36 cellular contexts compared by ENCODE assay signal in the genomic region with DNA sequence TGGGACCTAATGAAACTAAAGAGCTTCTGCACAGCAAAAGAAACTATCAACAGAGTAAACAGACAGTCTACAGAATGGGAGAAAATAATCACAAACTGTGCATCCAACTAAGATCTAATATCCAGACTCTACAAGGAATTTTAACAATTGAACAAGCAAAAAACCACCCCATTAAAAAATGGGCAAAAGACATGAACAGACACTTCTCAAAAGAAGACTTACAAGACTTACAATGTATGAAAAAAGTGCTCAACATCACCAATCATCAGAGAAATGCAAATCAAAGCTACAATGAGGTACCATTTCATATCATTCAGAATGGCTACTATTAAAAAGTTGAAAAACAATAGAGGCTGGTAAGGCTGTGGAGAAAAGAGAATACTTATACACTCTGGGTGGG. TPM values are rescaled to one million over a fixed set of nuclear protein-coding genes. Genes with fewer than 3 reads are reported as not detected.
"Had no signal": no experiment of that assay in that cellular context is flagged by ENCODE, and none has a peak within 500 bp of the region (broad histone marks: within the 10 kb centered on the region; RNA-seq: fewer than 3 reads in every experiment).

No MANE protein-coding gene starts in this region.

- H3K27me3 ChIP-seq: MG63 had no signal

- H3K4me2 ChIP-seq: KMS-11 had no signal

- H3K9ac ChIP-seq: KMS-11 had no signal

- H3K4me3 ChIP-seq: MG63 had no signal

- DNase-seq: Kasumi-1, MG63, MM.1S, MV-4-11, NCI-H1048, NCI-H1092, NCI-H1092 treated with DMSO at 0.1 percent for 48 hours, NCI-H1105, NCI-H1105 treated with DMSO at 0.1 percent for 48 hours, NCI-H1417, NCI-H1417 treated with DMSO at 0.1 percent for 48 hours, NCI-H1436, NCI-H1436 treated with DMSO at 0.1 percent for 48 hours, NCI-H146, NCI-H1694, NCI-H1694 treated with DMSO at 0.1 percent for 48 hours, NCI-H187, NCI-H187 treated with DMSO at 0.1 percent for 48 hours, NCI-H1930, NCI-H2029, NCI-H2029 treated with DMSO at 0.1 percent for 48 hours, NCI-H2081, NCI-H2081 treated with DMSO at 0.1 percent for 48 hours, NCI-H2107, NCI-H2171, NCI-H2171 treated with DMSO at 0.1 percent for 48 hours, NCI-H2227 treated with DMSO at 0.1 percent for 48 hours, NCI-H226, NCI-H345, NCI-H446, NCI-H446 treated with DMSO at 0.1 percent for 48 hours, NCI-H510A, NCI-H510A treated with DMSO at 0.1 percent for 48 hours had no signal

- H3K27ac ChIP-seq: KMS-11 had no signal

- H3K36me3 ChIP-seq: MG63 had no signal

RNA-seq across cellular contexts. Expression of a gene that starts 58.0 kb away (rescaled TPM):
- total RNA-seq: LHCN-M2, NCI-H460 had no signal
